ENCODE assay signal across 1 cellular context in the genomic region with DNA sequence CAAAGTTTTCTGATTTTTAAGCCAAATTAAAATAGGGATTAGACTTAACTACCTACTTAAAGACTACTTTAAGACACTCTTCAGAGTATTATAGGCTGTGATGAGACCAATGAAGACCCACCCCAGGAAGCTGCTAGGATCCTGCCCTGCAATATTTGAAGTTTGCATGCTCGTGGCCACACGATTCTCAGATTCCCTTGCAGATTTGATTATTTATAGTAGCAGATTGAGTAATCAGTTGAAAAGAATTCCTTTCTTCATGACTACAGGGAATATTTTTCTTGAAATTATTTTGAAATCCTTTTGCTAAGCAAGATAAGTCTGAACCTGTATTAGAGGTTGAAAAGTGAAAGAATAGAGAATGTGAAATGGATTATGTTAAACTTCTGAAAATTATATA.
TF ChIP-seq lines count a peak whose summit lies in the region.

No MANE protein-coding gene starts in this region.

TF ChIP-seq in GM23338, 12 proteins besides CTCF, POLR2A, EP300 and RAD21 (continued from another document):
- TF ChIP-seq, protein P1, sequence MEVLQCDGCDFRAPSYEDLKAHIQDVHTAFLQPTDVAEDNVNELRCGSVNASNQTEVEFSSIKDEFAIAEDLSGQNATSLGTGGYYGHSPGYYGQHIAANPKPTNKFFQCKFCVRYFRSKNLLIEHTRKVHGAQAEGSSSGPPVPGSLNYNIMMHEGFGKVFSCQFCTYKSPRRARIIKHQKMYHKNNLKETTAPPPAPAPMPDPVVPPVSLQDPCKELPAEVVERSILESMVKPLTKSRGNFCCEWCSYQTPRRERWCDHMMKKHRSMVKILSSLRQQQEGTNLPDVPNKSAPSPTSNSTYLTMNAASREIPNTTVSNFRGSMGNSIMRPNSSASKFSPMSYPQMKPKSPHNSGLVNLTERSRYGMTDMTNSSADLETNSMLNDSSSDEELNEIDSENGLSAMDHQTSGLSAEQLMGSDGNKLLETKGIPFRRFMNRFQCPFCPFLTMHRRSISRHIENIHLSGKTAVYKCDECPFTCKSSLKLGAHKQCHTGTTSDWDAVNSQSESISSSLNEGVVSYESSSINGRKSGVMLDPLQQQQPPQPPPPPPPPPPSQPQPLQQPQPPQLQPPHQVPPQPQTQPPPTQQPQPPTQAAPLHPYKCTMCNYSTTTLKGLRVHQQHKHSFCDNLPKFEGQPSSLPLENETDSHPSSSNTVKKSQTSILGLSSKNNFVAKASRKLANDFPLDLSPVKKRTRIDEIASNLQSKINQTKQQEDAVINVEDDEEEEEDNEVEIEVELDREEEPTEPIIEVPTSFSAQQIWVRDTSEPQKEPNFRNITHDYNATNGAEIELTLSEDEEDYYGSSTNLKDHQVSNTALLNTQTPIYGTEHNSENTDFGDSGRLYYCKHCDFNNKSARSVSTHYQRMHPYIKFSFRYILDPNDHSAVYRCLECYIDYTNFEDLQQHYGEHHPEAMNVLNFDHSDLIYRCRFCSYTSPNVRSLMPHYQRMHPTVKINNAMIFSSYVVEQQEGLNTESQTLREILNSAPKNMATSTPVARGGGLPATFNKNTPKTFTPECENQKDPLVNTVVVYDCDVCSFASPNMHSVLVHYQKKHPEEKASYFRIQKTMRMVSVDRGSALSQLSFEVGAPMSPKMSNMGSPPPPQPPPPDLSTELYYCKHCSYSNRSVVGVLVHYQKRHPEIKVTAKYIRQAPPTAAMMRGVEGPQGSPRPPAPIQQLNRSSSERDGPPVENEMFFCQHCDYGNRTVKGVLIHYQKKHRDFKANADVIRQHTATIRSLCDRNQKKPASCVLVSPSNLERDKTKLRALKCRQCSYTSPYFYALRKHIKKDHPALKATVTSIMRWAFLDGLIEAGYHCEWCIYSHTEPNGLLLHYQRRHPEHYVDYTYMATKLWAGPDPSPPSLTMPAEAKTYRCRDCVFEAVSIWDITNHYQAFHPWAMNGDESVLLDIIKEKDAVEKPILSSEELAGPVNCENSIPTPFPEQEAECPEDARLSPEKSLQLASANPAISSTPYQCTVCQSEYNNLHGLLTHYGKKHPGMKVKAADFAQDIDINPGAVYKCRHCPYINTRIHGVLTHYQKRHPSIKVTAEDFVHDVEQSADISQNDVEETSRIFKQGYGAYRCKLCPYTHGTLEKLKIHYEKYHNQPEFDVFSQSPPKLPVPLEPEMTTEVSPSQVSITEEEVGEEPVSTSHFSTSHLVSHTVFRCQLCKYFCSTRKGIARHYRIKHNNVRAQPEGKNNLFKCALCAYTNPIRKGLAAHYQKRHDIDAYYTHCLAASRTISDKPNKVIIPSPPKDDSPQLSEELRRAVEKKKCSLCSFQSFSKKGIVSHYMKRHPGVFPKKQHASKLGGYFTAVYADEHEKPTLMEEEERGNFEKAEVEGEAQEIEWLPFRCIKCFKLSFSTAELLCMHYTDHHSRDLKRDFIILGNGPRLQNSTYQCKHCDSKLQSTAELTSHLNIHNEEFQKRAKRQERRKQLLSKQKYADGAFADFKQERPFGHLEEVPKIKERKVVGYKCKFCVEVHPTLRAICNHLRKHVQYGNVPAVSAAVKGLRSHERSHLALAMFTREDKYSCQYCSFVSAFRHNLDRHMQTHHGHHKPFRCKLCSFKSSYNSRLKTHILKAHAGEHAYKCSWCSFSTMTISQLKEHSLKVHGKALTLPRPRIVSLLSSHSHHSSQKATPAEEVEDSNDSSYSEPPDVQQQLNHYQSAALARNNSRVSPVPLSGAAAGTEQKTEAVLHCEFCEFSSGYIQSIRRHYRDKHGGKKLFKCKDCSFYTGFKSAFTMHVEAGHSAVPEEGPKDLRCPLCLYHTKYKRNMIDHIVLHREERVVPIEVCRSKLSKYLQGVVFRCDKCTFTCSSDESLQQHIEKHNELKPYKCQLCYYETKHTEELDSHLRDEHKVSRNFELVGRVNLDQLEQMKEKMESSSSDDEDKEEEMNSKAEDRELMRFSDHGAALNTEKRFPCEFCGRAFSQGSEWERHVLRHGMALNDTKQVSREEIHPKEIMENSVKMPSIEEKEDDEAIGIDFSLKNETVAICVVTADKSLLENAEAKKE (CRISPR knock-in tag; IDR thresholded peaks at IDR 0.05), result no peak
- TF ChIP-seq NANOG (IDR thresholded peaks at IDR 0.05; ENCODE audit: borderline replicate concordance) (no peak), EZH2 (IDR thresholded peaks at IDR 0.05; ENCODE audit: low read depth, unreplicated experiment) (no peak), CREB1 (CRISPR knock-in tag; IDR thresholded peaks at IDR 0.05; ENCODE audit: low read depth) (no peak), JUNB (IDR thresholded peaks at IDR 0.05; ENCODE audit: unreplicated experiment) (no peak), EZH2phosphoT487 (IDR thresholded peaks at IDR 0.05; ENCODE audit: unreplicated experiment) (no peak)
- TF ChIP-seq, protein P2, sequence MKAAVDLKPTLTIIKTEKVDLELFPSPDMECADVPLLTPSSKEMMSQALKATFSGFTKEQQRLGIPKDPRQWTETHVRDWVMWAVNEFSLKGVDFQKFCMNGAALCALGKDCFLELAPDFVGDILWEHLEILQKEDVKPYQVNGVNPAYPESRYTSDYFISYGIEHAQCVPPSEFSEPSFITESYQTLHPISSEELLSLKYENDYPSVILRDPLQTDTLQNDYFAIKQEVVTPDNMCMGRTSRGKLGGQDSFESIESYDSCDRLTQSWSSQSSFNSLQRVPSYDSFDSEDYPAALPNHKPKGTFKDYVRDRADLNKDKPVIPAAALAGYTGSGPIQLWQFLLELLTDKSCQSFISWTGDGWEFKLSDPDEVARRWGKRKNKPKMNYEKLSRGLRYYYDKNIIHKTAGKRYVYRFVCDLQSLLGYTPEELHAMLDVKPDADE (IDR thresholded peaks at IDR 0.05), result no peak
